Comparison of ENCODE assay signal across 8 cellular contexts in the genomic region with DNA sequence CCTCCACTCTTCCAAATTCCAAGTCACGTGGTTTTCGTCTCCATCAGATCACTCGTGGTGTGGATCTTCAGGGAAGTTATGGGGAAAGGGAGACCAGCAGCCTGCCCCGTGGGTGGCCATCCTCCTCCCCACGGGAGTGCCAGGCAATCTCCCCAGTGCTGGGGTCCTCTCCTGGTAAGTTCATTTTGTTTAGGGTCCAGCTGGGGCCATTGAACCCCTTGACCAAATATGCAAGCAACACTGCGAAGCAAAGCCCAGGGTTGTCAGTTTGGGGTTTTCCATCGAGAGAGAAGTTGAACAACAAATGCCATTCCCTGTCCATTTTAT. TPM values are rescaled to one million over a fixed set of nuclear protein-coding genes. Genes with fewer than 3 reads are reported as not detected.
A peak's percentile ranks its signal among the peaks of the same experiment; 100 is the strongest.
DNase-seq lines count a peak whose midpoint lies in the region; ATAC-seq and TF ChIP-seq lines count a peak whose summit lies in the region.

No MANE protein-coding gene starts in this region.

- CTCF ChIA-PET in activated CD8-positive, alpha-beta memory T cell treated with anti-CD3 and anti-CD28 coated beads, Interleukin-2, amount 10 ng/mL, durations not matched to agents 7 days and 5 days (lab: Charles Lee) = interaction anchor here (0.7 to 7.7 kb wide), 10 partner anchors 10 to 273 kb away, joined by 3 to 75 read pairs (median 4); a partner anchor contains a TSS

- H3K36me3 Mint-ChIP-seq in activated CD8-positive, alpha-beta memory T cell treated with anti-CD3 and anti-CD28 coated beads, Interleukin-2, amount 10 ng/mL, durations not matched to agents 7 days and 5 days = no peaks in the 10 kb centered on the region

- H3K4me1 ChIP-seq in testis = peaks cover 14% of the 10 kb centered on the region

- no peaks in the 10 kb centered on the region for H3K36me3 ChIP-seq in testis (ENCODE audit: low read depth, missing control alignments)

- no peak for TF ChIP-seq CTCF in testis (IDR thresholded peaks at IDR 0.05)

- 33 to 43% methylated on average over 6 to 7 of the region's 7 CpGs for WGBS in testis, 2 donors

- H3K9me3 ChIP-seq in testis = no peaks in the 10 kb centered on the region

- peak overlapping the region; percentile 90 for H3K27ac Mint-ChIP-seq in activated CD8-positive, alpha-beta memory T cell treated with anti-CD3 and anti-CD28 coated beads, Interleukin-2, amount 10 ng/mL, durations not matched to agents 7 days and 5 days

- no peaks in the 10 kb centered on the region for H3K27me3 Mint-ChIP-seq in activated CD8-positive, alpha-beta memory T cell treated with anti-CD3 and anti-CD28 coated beads, Interleukin-2, amount 10 ng/mL, durations not matched to agents 7 days and 5 days

- peak overlapping the region; percentile 86 for H3K4me3 Mint-ChIP-seq in activated CD8-positive, alpha-beta memory T cell treated with anti-CD3 and anti-CD28 coated beads, Interleukin-2, amount 10 ng/mL, durations not matched to agents 7 days and 5 days

- peak overlapping the region; percentile 89 for H3K27ac ChIP-seq in angular gyrus (ENCODE audit: low read depth, low read length)
- H3K27ac ChIP-seq in layer of hippocampus (ENCODE audit: low read depth, low read length) = peak overlapping the region; percentile 83
- H3K27ac ChIP-seq in testis = peak overlapping the region; percentile 63 to 86

- no peak for ATAC-seq in activated CD8-positive, alpha-beta memory T cell treated with anti-CD3 and anti-CD28 coated beads, Interleukin-2, amount 10 ng/mL, durations not matched to agents 7 days and 5 days
- ATAC-seq in GM21529 (IDR thresholded peaks at IDR 0.05; ENCODE audit: unreplicated experiment) = no peak

- no peak for DNase-seq in activated CD8-positive, alpha-beta memory T cell treated with anti-CD3 and anti-CD28 coated beads, Interleukin-2, amount 10 ng/mL, durations not matched to agents 7 days and 5 days
- DNase-seq in activated CD8-positive, alpha-beta memory T cell treated with anti-CD3 and anti-CD28 coated beads for 24 hours = no peak
- no peak for DNase-seq in testis
- DNase-seq in NCI-H1436 (lab: John Stamatoyannopoulos, UW) = no peak
- DNase-seq in NCI-H2171 (lab: John Stamatoyannopoulos, UW) = no peak

- intact Hi-C loops in testis (cut with DNase I; ENCODE audit: low total_unique reads) = no loop called here

- peaks cover 42% of the 10 kb centered on the region for H3K4me1 Mint-ChIP-seq in activated CD8-positive, alpha-beta memory T cell treated with anti-CD3 and anti-CD28 coated beads, Interleukin-2, amount 10 ng/mL, durations not matched to agents 7 days and 5 days

- TF ChIP-seq POLR2A in testis (IDR thresholded peaks at IDR 0.05) = no peak

- peak overlapping the region; percentile 63 to 90 for H3K4me3 ChIP-seq in testis

- H3K27me3 ChIP-seq in layer of hippocampus (ENCODE audit: control insufficient read depth, insufficient read depth, low read length) = no peaks in the 10 kb centered on the region
- H3K27me3 ChIP-seq in testis = no peaks in the 10 kb centered on the region

- H3K9me3 Mint-ChIP-seq in activated CD8-positive, alpha-beta memory T cell treated with anti-CD3 and anti-CD28 coated beads, Interleukin-2, amount 10 ng/mL, durations not matched to agents 7 days and 5 days (ENCODE audit: low read depth) = no peaks in the 10 kb centered on the region

RNA-seq across cellular contexts. Expression of a gene that starts 4.1 kb away (rescaled TPM):
- total RNA-seq in activated CD8-positive, alpha-beta memory T cell treated with anti-CD3 and anti-CD28 coated beads, Interleukin-2, amount 10 ng/mL, durations not matched to agents 7 days and 5 days = 10 to 100 TPM; 38.9 to 44.6 TPM
- total RNA-seq in testis = 100 to 1,000 TPM in 1 of 2 donors, 10 to 100 TPM in 1; 89.1 to 101 TPM
- 89.0 TPM for polyA plus RNA-seq in testis (ENCODE audit: insufficient read depth, low read depth, low replicate concordance)
